Comparison of ENCODE assay signal across 8 cellular contexts in the genomic region with DNA sequence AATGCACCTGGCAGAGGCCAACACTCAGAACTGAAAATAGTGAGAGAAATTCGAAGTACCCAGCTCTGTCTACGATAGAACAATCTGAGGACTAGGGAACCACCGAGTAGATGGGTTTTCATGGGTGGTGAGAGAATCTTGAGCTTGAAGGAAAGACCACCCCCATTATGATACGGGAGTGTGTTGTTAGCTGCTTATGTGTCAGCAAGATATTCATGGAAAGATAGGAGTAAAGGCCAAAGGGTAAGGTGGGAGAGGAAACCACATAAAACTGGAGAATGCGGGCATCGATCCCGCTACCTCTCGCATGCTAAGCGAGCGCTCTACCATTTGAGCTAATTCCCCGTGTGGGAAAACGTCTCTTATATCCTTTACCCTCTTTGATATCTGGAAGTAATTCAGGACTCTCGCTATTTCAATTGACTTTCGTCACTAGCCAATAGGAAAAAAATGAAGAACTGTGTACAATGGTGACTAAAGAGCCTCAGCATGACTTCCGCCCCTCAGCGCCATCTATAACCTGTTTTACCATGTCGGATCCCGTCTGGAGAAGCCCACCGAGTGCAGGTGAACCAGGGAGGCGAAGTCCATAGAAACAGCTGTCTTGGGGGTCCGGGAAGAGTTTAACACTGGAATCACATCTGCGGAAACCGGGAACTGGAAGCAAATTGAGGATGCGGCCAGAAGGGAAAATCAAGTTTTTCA. TPM values are rescaled to one million over a fixed set of nuclear protein-coding genes. Genes with fewer than 3 reads are reported as not detected.
DNase-seq lines count a peak whose midpoint lies in the region; ATAC-seq and TF ChIP-seq lines count a peak whose summit lies in the region.

No MANE protein-coding gene starts in this region.

- H3K27ac Mint-ChIP-seq in CD4-positive, alpha-beta memory T cell: peak overlapping the region; percentile 92 to 100 (median 94)
- peak overlapping the region; percentile 98 for H3K27ac Mint-ChIP-seq in activated T-cell treated with anti-CD3 and anti-CD28 coated beads, Interleukin-2, amount 50 U/mL, for 72 hours
- peak overlapping the region; percentile 96 for H3K27ac Mint-ChIP-seq in neural crest cell (ENCODE audit: unreplicated experiment)

- no peaks in the 10 kb centered on the region for H3K36me3 ChIP-seq in CD4-positive, alpha-beta memory T cell (ENCODE audit: insufficient read depth, low read length)

- H3K36me3 Mint-ChIP-seq in CD4-positive, alpha-beta memory T cell: peaks cover 0 to 20% of the 10 kb centered on the region in 2 donors
- H3K36me3 Mint-ChIP-seq in activated T-cell treated with anti-CD3 and anti-CD28 coated beads, Interleukin-2, amount 50 U/mL, for 72 hours (ENCODE audit: insufficient read depth in 2 of 2): peaks cover 3 to 4% of the 10 kb centered on the region in 2 donors
- peaks cover 9% of the 10 kb centered on the region for H3K36me3 Mint-ChIP-seq in neural crest cell (ENCODE audit: low read depth)

- no peaks in the 10 kb centered on the region for H3K9me3 ChIP-seq in CD4-positive, alpha-beta memory T cell (ENCODE audit: control insufficient read depth in 1 of 2, low read length in 2 of 2)

- intact Hi-C loops in CD4-positive, alpha-beta memory T cell (cut with micrococcal nuclease): loop anchor here (1.0 kb wide), 6 partner anchors 25 to 508 kb away; a partner anchor contains a TSS

- no peak overlapping the region for H3K27ac ChIP-seq in CD4-positive, alpha-beta memory T cell (ENCODE audit: low read depth, low read length)

- H3K4me3 ChIP-seq in CD4-positive, alpha-beta memory T cell (ENCODE audit: low read length in 2 of 2): peak overlapping the region in 1 of 2 donors; percentile 12
- peak overlapping the region; percentile 65 for H3K4me3 ChIP-seq in fibroblast of villous mesenchyme (ENCODE audit: low read depth, low read length)

- peak overlapping the region; percentile 88 to 95 (median 91) for H3K4me3 Mint-ChIP-seq in CD4-positive, alpha-beta memory T cell
- peak overlapping the region; percentile 84 to 90 for H3K4me3 Mint-ChIP-seq in activated T-cell treated with anti-CD3 and anti-CD28 coated beads, Interleukin-2, amount 50 U/mL, for 72 hours
- peak overlapping the region; percentile 97 for H3K4me3 Mint-ChIP-seq in neural crest cell

- H3K4me1 ChIP-seq in CD4-positive, alpha-beta memory T cell (ENCODE audit: insufficient read depth, low read length): peaks cover 12% of the 10 kb centered on the region

- CTCF ChIA-PET in CD4-positive, alpha-beta memory T cell (lab: Charles Lee; ENCODE audit: partially characterized antibody): interaction anchor here (0.7 to 8.4 kb wide), 19 partner anchors 8 to 665 kb away, joined by 3 to 116 read pairs (median 4); a partner anchor contains a TSS

- H3K9me3 Mint-ChIP-seq in CD4-positive, alpha-beta memory T cell: peaks cover 0 to 20% (median 4%) of the 10 kb centered on the region in 8 donors
- peaks cover 0 to 2% of the 10 kb centered on the region in 2 donors for H3K9me3 Mint-ChIP-seq in activated T-cell treated with anti-CD3 and anti-CD28 coated beads, Interleukin-2, amount 50 U/mL, for 72 hours
- H3K9me3 Mint-ChIP-seq in neural crest cell: peaks cover 6% of the 10 kb centered on the region

- no peak for TF ChIP-seq CTCF in fibroblast of villous mesenchyme (IDR thresholded peaks at IDR 0.05; ENCODE audit: insufficient read depth, low read depth, low read length)
- no peak for TF ChIP-seq CTCF in neural crest cell (conservative IDR thresholded peaks at IDR 0.05)

- ATAC-seq in activated T-cell treated with anti-CD3 and anti-CD28 coated beads, Interleukin-2, amount 50 U/mL, for 72 hours (replicated peaks in 1 of 2): peak; percentile 54 to 69
- no peak for ATAC-seq in GM21825 (IDR thresholded peaks at IDR 0.05; ENCODE audit: unreplicated experiment)

- H3K4me1 Mint-ChIP-seq in CD4-positive, alpha-beta memory T cell: peaks cover 17 to 45% (median 27%) of the 10 kb centered on the region in 4 donors
- H3K4me1 Mint-ChIP-seq in activated T-cell treated with anti-CD3 and anti-CD28 coated beads, Interleukin-2, amount 50 U/mL, for 72 hours (ENCODE audit: low read depth): peaks cover 56% of the 10 kb centered on the region
- H3K4me1 Mint-ChIP-seq in neural crest cell: peaks cover 19% of the 10 kb centered on the region

- POLR2A ChIA-PET in CD4-positive, alpha-beta memory T cell (lab: Charles Lee; ENCODE audit: partially characterized antibody): interaction anchor here (0.6 to 6.0 kb wide), 17 partner anchors 15 to 448 kb away, joined by 3 to 80 read pairs (median 4); a partner anchor contains a TSS

- DNase-seq in CD4-positive, alpha-beta memory T cell: peak; percentile 65 to 74 (median 70)
- DNase-seq in HUDEP-2 (lab: John Stamatoyannopoulos, UW; ENCODE audit: unreplicated experiment in 76 of 76) (peak in 69 of 76 experiments; percentile 34 to 98 (median 85)), NOMO-1 treated with DMSO at 0.1 percent for 48 hours (lab: John Stamatoyannopoulos, UW; ENCODE audit: unreplicated experiment) (peak; percentile 68), fibroblast of villous mesenchyme (ENCODE audit: low read depth) (peak; percentile 89), neural crest cell (ENCODE audit: low read depth, low spot score) (peak; percentile 58), HuH-7.5 (ENCODE audit: low spot score) (no peak)
- DNase-seq in activated T-cell treated with anti-CD3 and anti-CD28 coated beads, Interleukin-2, amount 50 U/mL, for 72 hours: peak; percentile 50 to 54

- H3K27me3 ChIP-seq in CD4-positive, alpha-beta memory T cell (ENCODE audit: insufficient read depth, low read length): no peaks in the 10 kb centered on the region

- H3K27me3 Mint-ChIP-seq in CD4-positive, alpha-beta memory T cell: peaks cover 0 to 10% of the 10 kb centered on the region in 2 donors
- peaks cover 5% of the 10 kb centered on the region for H3K27me3 Mint-ChIP-seq in activated T-cell treated with anti-CD3 and anti-CD28 coated beads, Interleukin-2, amount 50 U/mL, for 72 hours (ENCODE audit: low read depth)
- peaks cover 68% of the 10 kb centered on the region for H3K27me3 Mint-ChIP-seq in neural crest cell (ENCODE audit: low read depth)

RNA-seq across cellular contexts. Expression of a gene that starts 25.0 kb away (rescaled TPM):
- total RNA-seq in CD4-positive, alpha-beta memory T cell: 10 to 100 TPM; 33.5 to 34.8 TPM
- 10 to 100 TPM; 50.0 to 63.9 TPM for polyA plus RNA-seq in CD4-positive, alpha-beta memory T cell
- 10 to 100 TPM; 20.9 to 21.8 TPM for total RNA-seq in activated T-cell treated with anti-CD3 and anti-CD28 coated beads, Interleukin-2, amount 50 U/mL, for 72 hours
- 14.5 and 16.4 TPM in 2 replicates for total RNA-seq in fibroblast of villous mesenchyme
- 24.8 and 26.3 TPM in 2 replicates for total RNA-seq in neural crest cell

RNA-seq across cellular contexts. Expression of a gene that starts 33.6 kb away (rescaled TPM):
- 100 to 1,000 TPM; 102 to 105 TPM for total RNA-seq in CD4-positive, alpha-beta memory T cell
- polyA plus RNA-seq in CD4-positive, alpha-beta memory T cell: 100 to 1,000 TPM; 154 to 305 TPM
- 10 to 100 TPM; 84.7 to 90.9 TPM for total RNA-seq in activated T-cell treated with anti-CD3 and anti-CD28 coated beads, Interleukin-2, amount 50 U/mL, for 72 hours
- total RNA-seq in fibroblast of villous mesenchyme (74.1 and 85.1 TPM in 2 replicates), neural crest cell (49.7 and 50.1 TPM in 2 replicates)
